In the genomic region with DNA sequence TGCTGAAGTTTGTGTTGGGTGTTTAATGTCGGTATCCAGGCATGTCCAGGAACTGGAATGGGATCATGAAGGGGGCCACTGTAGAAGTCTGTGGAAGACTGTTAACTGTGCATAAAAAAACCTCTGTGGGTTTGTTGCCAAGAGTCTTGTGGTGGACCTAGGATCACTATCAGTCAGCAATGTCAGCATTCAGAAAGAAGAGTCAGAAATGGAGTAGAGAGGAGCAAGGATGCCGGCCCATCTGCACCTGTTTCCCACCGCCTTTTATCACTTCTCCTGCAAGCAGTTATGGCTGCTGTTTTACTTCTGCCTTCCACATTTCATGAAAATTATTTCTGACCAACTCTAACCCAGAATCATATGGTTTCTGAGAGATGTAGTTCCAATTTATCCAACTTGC, we compare ENCODE assay signal across 22 cellular contexts.
DNase-seq lines count a peak whose midpoint lies in the region; ATAC-seq and TF ChIP-seq lines count a peak whose summit lies in the region.
"Had no signal": no experiment of that assay in that cellular context is flagged by ENCODE, and none has a peak within 500 bp of the region (broad histone marks: within the 10 kb centered on the region; RNA-seq: fewer than 3 reads in every experiment).

No MANE protein-coding gene starts in this region.

- H3K4me3 Mint-ChIP-seq in stimulated activated effector memory CD8-positive, alpha-beta T cell treated with anti-CD3 and anti-CD28 coated beads, Interleukin-12 subunit alpha, Interleukin-12 subunit beta, amount 100 ng/mL, for 72 hours = no peak overlapping the region
- H3K4me3 Mint-ChIP-seq: CD14-positive monocyte; CD4-positive, alpha-beta memory T cell; CD4-positive, CD25-positive, alpha-beta regulatory T cell; CD8-positive, alpha-beta memory T cell had no signal

- TF ChIP-seq CTCF in GM13976 (IDR thresholded peaks at IDR 0.05; ENCODE audit: borderline replicate concordance, control extremely low read depth, extremely low read depth, insufficient read depth, missing control alignments) = no peak

- no peaks in the 10 kb centered on the region for H3K36me3 Mint-ChIP-seq in stimulated activated effector memory CD8-positive, alpha-beta T cell treated with anti-CD3 and anti-CD28 coated beads, Interleukin-12 subunit alpha, Interleukin-12 subunit beta, amount 100 ng/mL, for 72 hours
- H3K36me3 Mint-ChIP-seq: CD14-positive monocyte; CD4-positive, alpha-beta memory T cell; CD4-positive, CD25-positive, alpha-beta regulatory T cell; CD8-positive, alpha-beta memory T cell had no signal

- in situ Hi-C loops in GM13976 (cut with MboI; ENCODE audit: low sequenced_read_pairs, unreplicated experiment) = no loop called here

- no peaks in the 10 kb centered on the region for H3K4me1 Mint-ChIP-seq in stimulated activated effector memory CD8-positive, alpha-beta T cell treated with anti-CD3 and anti-CD28 coated beads, Interleukin-12 subunit alpha, Interleukin-12 subunit beta, amount 100 ng/mL, for 72 hours
- H3K4me1 Mint-ChIP-seq: CD14-positive monocyte; CD4-positive, alpha-beta memory T cell; CD4-positive, CD25-positive, alpha-beta regulatory T cell; CD8-positive, alpha-beta memory T cell had no signal

- H3K27ac Mint-ChIP-seq in stimulated activated effector memory CD8-positive, alpha-beta T cell treated with anti-CD3 and anti-CD28 coated beads, Interleukin-12 subunit alpha, Interleukin-12 subunit beta, amount 100 ng/mL, for 72 hours = no peak overlapping the region
- H3K27ac Mint-ChIP-seq: CD14-positive monocyte; CD4-positive, alpha-beta memory T cell; CD4-positive, CD25-positive, alpha-beta regulatory T cell; CD8-positive, alpha-beta memory T cell had no signal

- H3K9me3 Mint-ChIP-seq in stimulated activated effector memory CD8-positive, alpha-beta T cell treated with anti-CD3 and anti-CD28 coated beads, Interleukin-12 subunit alpha, Interleukin-12 subunit beta, amount 100 ng/mL, for 72 hours = no peaks in the 10 kb centered on the region
- H3K9me3 Mint-ChIP-seq: CD14-positive monocyte; CD4-positive, alpha-beta memory T cell; CD8-positive, alpha-beta memory T cell had no signal

- DNase-seq in stimulated activated effector memory CD8-positive, alpha-beta T cell treated with anti-CD3 and anti-CD28 coated beads, Interleukin-12 subunit alpha, Interleukin-12 subunit beta, amount 100 ng/mL, for 72 hours (ENCODE audit: low spot score in 2 of 2) = no peak
- DNase-seq in NCI-H2171 treated with DMSO at 0.1 percent for 48 hours (lab: John Stamatoyannopoulos, UW) (no peak), GM13976 (ENCODE audit: low spot score) (no peak)
- DNase-seq: 8988T; ACHN; BE2C; C1 segment of cervical spinal cord; CD4-positive, alpha-beta memory T cell; CD4-positive, CD25-positive, alpha-beta regulatory T cell; CD8-positive, alpha-beta memory T cell; COR-L47; DMS 273 treated with DMSO at 0.1 percent for 48 hours; DMS153; DMS53; DMS79; DND-41; EL; GDM1 had no signal

- ATAC-seq in HG02870 (IDR thresholded peaks at IDR 0.05; ENCODE audit: unreplicated experiment) (peak; percentile 62), HG02938 (IDR thresholded peaks at IDR 0.05; ENCODE audit: unreplicated experiment) (peak; percentile 58)
- ATAC-seq in stimulated activated effector memory CD8-positive, alpha-beta T cell treated with anti-CD3 and anti-CD28 coated beads, Interleukin-12 subunit alpha, Interleukin-12 subunit beta, amount 100 ng/mL, for 72 hours = peak; percentile 31
- ATAC-seq: GM12878 had no signal
